15 cellular contexts compared by ENCODE assay signal in the genomic region with DNA sequence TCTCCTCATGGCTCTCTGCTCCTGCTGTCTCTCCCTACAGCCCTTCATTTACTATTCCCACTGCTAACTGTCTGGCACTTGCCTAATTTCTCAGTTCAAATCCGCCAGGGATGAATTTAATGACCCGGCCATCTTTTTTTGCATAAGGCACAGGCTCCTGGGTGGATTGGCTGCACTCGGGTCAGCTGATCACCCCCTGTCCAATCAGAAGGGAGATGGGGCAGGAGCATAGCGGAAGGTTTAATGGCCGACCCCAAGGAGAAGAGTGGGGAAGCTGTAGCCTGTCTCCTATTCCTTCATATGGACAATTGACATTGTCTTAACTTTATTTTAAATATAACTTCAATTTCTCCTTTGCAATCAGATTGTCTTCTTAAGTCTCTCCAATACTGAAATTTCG.
"Had no signal": no experiment of that assay in that cellular context is flagged by ENCODE, and none has a peak within 500 bp of the region (broad histone marks: within the 10 kb centered on the region; RNA-seq: fewer than 3 reads in every experiment).

No MANE protein-coding gene starts in this region.

- H3K4me3 ChIP-seq: esophagus muscularis mucosa, tibial nerve had no signal

- H3K36me3 ChIP-seq: esophagus muscularis mucosa, tibial nerve had no signal

- H3K9me3 ChIP-seq: esophagus muscularis mucosa, tibial nerve had no signal

- H3K4me3 Mint-ChIP-seq: activated CD4-positive, alpha-beta T cell treated with anti-CD3 and anti-CD28 coated beads for 36 hours; activated CD8-positive, alpha-beta T cell treated with anti-CD3 and anti-CD28 coated beads, Interleukin-2, amount 10 ng/mL, durations not matched to agents 7 days and 5 days had no signal

- DNase-seq: activated CD4-positive, alpha-beta T cell treated with anti-CD3 and anti-CD28 coated beads for 36 hours; activated CD8-positive, alpha-beta memory T cell treated with anti-CD3 and anti-CD28 coated beads, Interleukin-2, amount 50 U/mL, for 4 hours; activated CD8-positive, alpha-beta T cell treated with anti-CD3 and anti-CD28 coated beads, Interleukin-2, amount 10 ng/mL, durations not matched to agents 7 days and 5 days; activated gamma-delta T cell; activated T-cell treated with anti-CD3 and anti-CD28 coated beads, Interleukin-2, amount 50 U/mL, for 48 hours; glutamatergic neuron; midbrain; posterior cingulate gyrus; stimulated activated CD4-positive, alpha-beta T cell treated with anti-CD3 and anti-CD28 coated beads, Interleukin-4, amount 100 ng/mL, for 1 hour; stimulated activated naive CD4-positive, alpha-beta T cell had no signal

- H3K4me1 Mint-ChIP-seq: activated CD4-positive, alpha-beta T cell treated with anti-CD3 and anti-CD28 coated beads for 36 hours had no signal

- H3K9me3 Mint-ChIP-seq: activated naive CD4-positive, alpha-beta T cell treated with anti-CD3 and anti-CD28 coated beads, Interleukin-2, amount 50 U/mL, for 72 hours had no signal

- H3K27me3 ChIP-seq: esophagus muscularis mucosa, tibial nerve had no signal

- ATAC-seq: activated CD4-positive, alpha-beta T cell treated with anti-CD3 and anti-CD28 coated beads for 36 hours; activated CD8-positive, alpha-beta T cell treated with anti-CD3 and anti-CD28 coated beads, Interleukin-2, amount 10 ng/mL, durations not matched to agents 7 days and 5 days; activated naive CD4-positive, alpha-beta T cell treated with anti-CD3 and anti-CD28 coated beads, Interleukin-2, amount 50 U/mL, for 72 hours; SK-N-SH treated with all-trans-retinoic acid at 6 μM for 48 hours had no signal

- H3K27ac ChIP-seq: tibial nerve, VCaP had no signal

- H3K36me3 Mint-ChIP-seq: activated naive CD4-positive, alpha-beta T cell treated with anti-CD3 and anti-CD28 coated beads, Interleukin-2, amount 50 U/mL, for 72 hours had no signal

- H3K27ac Mint-ChIP-seq: activated CD4-positive, alpha-beta T cell treated with anti-CD3 and anti-CD28 coated beads for 36 hours; activated CD8-positive, alpha-beta T cell treated with anti-CD3 and anti-CD28 coated beads, Interleukin-2, amount 10 ng/mL, durations not matched to agents 7 days and 5 days had no signal
